10 cellular contexts compared by ENCODE assay signal in genomic region chr7:80095545-80095944, GRCh38. TPM values are rescaled to one million over a fixed set of nuclear protein-coding genes. Genes with fewer than 3 reads are reported as not detected.
DNase-seq lines count a peak whose midpoint lies in the region; ATAC-seq, FAIRE-seq and TF ChIP-seq lines count a peak whose summit lies in the region.
"Had no signal": no experiment of that assay in that cellular context is flagged by ENCODE, and none has a peak within 500 bp of the region (broad histone marks: within the 10 kb centered on the region; RNA-seq: fewer than 3 reads in every experiment).

No MANE protein-coding gene starts in this region.

- no peaks in the 10 kb centered on the region for H3K36me3 ChIP-seq in HEK293 (ENCODE audit: control insufficient read depth in 2 of 2, insufficient read depth in 1 of 2, low read length in 2 of 2)
- H3K36me3 ChIP-seq in Peyer's patch = no peaks in the 10 kb centered on the region
- no peaks in the 10 kb centered on the region for H3K36me3 ChIP-seq in small intestine (ENCODE audit: control insufficient read depth in 2 of 2, insufficient read depth in 2 of 2, low read length in 2 of 2)

- no peaks in the 10 kb centered on the region for H3K9me3 Mint-ChIP-seq in activated CD4-positive, alpha-beta memory T cell treated with anti-CD3 and anti-CD28 coated beads, Interleukin-2, amount 10 ng/mL, durations not matched to agents 7 days and 5 days

- TF ChIP-seq POLR2A in Peyer's patch (IDR thresholded peaks at IDR 0.05) = no peak

- H3K27me3 Mint-ChIP-seq in activated CD4-positive, alpha-beta memory T cell treated with anti-CD3 and anti-CD28 coated beads, Interleukin-2, amount 10 ng/mL, durations not matched to agents 7 days and 5 days = no peaks in the 10 kb centered on the region

- FAIRE-seq in small intestine (lab: Jason Lieb, UNC) = peak; percentile 86

- H3K4me1 Mint-ChIP-seq in activated CD4-positive, alpha-beta memory T cell treated with anti-CD3 and anti-CD28 coated beads, Interleukin-2, amount 10 ng/mL, durations not matched to agents 7 days and 5 days = no peaks in the 10 kb centered on the region

- H3K4me1 ChIP-seq in HEK293 (ENCODE audit: control insufficient read depth, insufficient read depth, low read length) = no peaks in the 10 kb centered on the region
- no peaks in the 10 kb centered on the region for H3K4me1 ChIP-seq in Peyer's patch
- H3K4me1 ChIP-seq in small intestine (ENCODE audit: control insufficient read depth in 2 of 2, insufficient read depth in 1 of 2, low read depth in 1 of 2, low read length in 1 of 2) = no peaks in the 10 kb centered on the region

- H3K27ac ChIP-seq in HEK293 (ENCODE audit: extremely low read depth, low read depth, low read length) (no peak overlapping the region), Peyer's patch (no peak overlapping the region), small intestine (ENCODE audit: low read depth in 1 of 2, low read length in 1 of 2) (no peak overlapping the region)

- CTCF ChIA-PET in HEK293 (lab: Yijun Ruan, JAX) = interaction anchor here (0.7 to 1.4 kb wide), 5 partner anchors 25 to 181 kb away, joined by 3 to 5 read pairs (median 3); no protein-coding TSS in a partner anchor
- CTCF ChIA-PET in activated CD4-positive, alpha-beta memory T cell treated with anti-CD3 and anti-CD28 coated beads, Interleukin-2, amount 10 ng/mL, durations not matched to agents 7 days and 5 days (lab: Charles Lee) = no interaction called here

- H3K27me3 ChIP-seq in Peyer's patch (no peaks in the 10 kb centered on the region), small intestine (ENCODE audit: control insufficient read depth in 2 of 2, insufficient read depth in 2 of 2, low read length in 2 of 2) (no peaks in the 10 kb centered on the region)

- no peaks in the 10 kb centered on the region for H3K36me3 Mint-ChIP-seq in activated CD4-positive, alpha-beta memory T cell treated with anti-CD3 and anti-CD28 coated beads, Interleukin-2, amount 10 ng/mL, durations not matched to agents 7 days and 5 days (ENCODE audit: low read depth)

- POLR2A ChIA-PET in HEK293 (lab: Yijun Ruan, JAX) = no interaction called here
- POLR2A ChIA-PET in activated CD4-positive, alpha-beta memory T cell treated with anti-CD3 and anti-CD28 coated beads, Interleukin-2, amount 10 ng/mL, durations not matched to agents 7 days and 5 days (lab: Charles Lee) = no interaction called here

- H3K4me3 ChIP-seq in HEK293 (ENCODE audit: low read depth, low read length) (no peak overlapping the region), Peyer's patch (no peak overlapping the region), small intestine (ENCODE audit: low read depth in 1 of 2, low read length in 2 of 2) (no peak overlapping the region)

- TF ChIP-seq CTCF in HEK293 (tag by site-specific recombination; IDR thresholded peaks at IDR 0.05) (no peak), Peyer's patch (IDR thresholded peaks at IDR 0.05) (peak in 4 of 6 experiments; percentile 25 to 44 (median 41))

- H3K27ac Mint-ChIP-seq in activated CD4-positive, alpha-beta memory T cell treated with anti-CD3 and anti-CD28 coated beads, Interleukin-2, amount 10 ng/mL, durations not matched to agents 7 days and 5 days = no peak overlapping the region

- ATAC-seq in HG03159 (IDR thresholded peaks at IDR 0.05; ENCODE audit: unreplicated experiment) = no peak
- ATAC-seq: esophagus mucosa had no signal

- H3K4me3 Mint-ChIP-seq in activated CD4-positive, alpha-beta memory T cell treated with anti-CD3 and anti-CD28 coated beads, Interleukin-2, amount 10 ng/mL, durations not matched to agents 7 days and 5 days = no peak overlapping the region

- no peaks in the 10 kb centered on the region for H3K9me3 ChIP-seq in HEK293 (ENCODE audit: control insufficient read depth, insufficient read depth, low read depth, low read length)
- H3K9me3 ChIP-seq in Peyer's patch = no peaks in the 10 kb centered on the region
- H3K9me3 ChIP-seq in small intestine (ENCODE audit: control insufficient read depth, low read depth) = no peaks in the 10 kb centered on the region

- 3 to 20% (median 11%) methylated on average over 1 of the region's 1 CpG for WGBS in small intestine, 3 donors

- DNase-seq in Peyer's patch (no peak), fibroblast of gingiva (ENCODE audit: low read depth) (peak; percentile 6), small intestine (peak; percentile 25), D341Med (ENCODE audit: low spot score) (no peak)
- DNase-seq in activated CD4-positive, alpha-beta T cell treated with anti-CD3 and anti-CD28 coated beads for 48 hours = no peak
- DNase-seq in activated CD4-positive, alpha-beta memory T cell treated with anti-CD3 and anti-CD28 coated beads, Interleukin-2, amount 10 ng/mL, durations not matched to agents 7 days and 5 days = no peak
- DNase-seq: H7 had no signal

TF ChIP-seq in HEK293, 187 proteins besides CTCF, POLR2A, EP300 and RAD21:
- TF ChIP-seq ZNF138 (tag by site-specific recombination; IDR thresholded peaks at IDR 0.05; ENCODE audit: borderline replicate concordance) = no peak
- no peak for TF ChIP-seq YY2 (tag by site-specific recombination; IDR thresholded peaks at IDR 0.05)
- TF ChIP-seq ZNF654 (tag by site-specific recombination; IDR thresholded peaks at IDR 0.05; ENCODE audit: low read depth) = peak; percentile 28; the same call in 1 of the 2 replicates
- no peak for TF ChIP-seq ZNF433 (tag by site-specific recombination; IDR thresholded peaks at IDR 0.05; ENCODE audit: low read depth)

RNA-seq across cellular contexts. Expression of gene GNAI1, which starts 39.1 kb away (rescaled TPM):
- 10 to 100 TPM in 1 of 4 donors, 1 to 10 TPM in 3; 5.5 to 13.3 (median 8.1) TPM for total RNA-seq in Peyer's patch
- 10 to 100 TPM in 1 of 3 donors, 1 to 10 TPM in 2; 6.7 to 10.2 (median 7.0) TPM for polyA plus RNA-seq in small intestine
- not detected for total RNA-seq in activated CD4-positive, alpha-beta memory T cell treated with anti-CD3 and anti-CD28 coated beads, Interleukin-2, amount 10 ng/mL, durations not matched to agents 7 days and 5 days

Comparison
In these comparisons a context has a peak if more than half of its experiments do, and no peak if none do; other contexts are left out.
1. DNase-seq: peak in fibroblast of gingiva (single experiment) and small intestine (single experiment); none in Peyer's patch (0 of 3), D341Med (single experiment), activated CD4-positive, alpha-beta T cell treated with anti-CD3 and anti-CD28 coated beads for 48 hours (single experiment) and activated CD4-positive, alpha-beta memory T cell treated with anti-CD3 and anti-CD28 coated beads, Interleukin-2, amount 10 ng/mL, durations not matched to agents 7 days and 5 days (single experiment).
2. RNA of gene GNAI1, which starts 39.1 kb away (total RNA-seq): 5.5 to 13.3 TPM in Peyer's patch; not detected in activated CD4-positive, alpha-beta memory T cell treated with anti-CD3 and anti-CD28 coated beads, Interleukin-2, amount 10 ng/mL, durations not matched to agents 7 days and 5 days; every median in the first group is over 4 times any median in the second.